ENCODE assay signal across 1 cellular context in the genomic region with DNA sequence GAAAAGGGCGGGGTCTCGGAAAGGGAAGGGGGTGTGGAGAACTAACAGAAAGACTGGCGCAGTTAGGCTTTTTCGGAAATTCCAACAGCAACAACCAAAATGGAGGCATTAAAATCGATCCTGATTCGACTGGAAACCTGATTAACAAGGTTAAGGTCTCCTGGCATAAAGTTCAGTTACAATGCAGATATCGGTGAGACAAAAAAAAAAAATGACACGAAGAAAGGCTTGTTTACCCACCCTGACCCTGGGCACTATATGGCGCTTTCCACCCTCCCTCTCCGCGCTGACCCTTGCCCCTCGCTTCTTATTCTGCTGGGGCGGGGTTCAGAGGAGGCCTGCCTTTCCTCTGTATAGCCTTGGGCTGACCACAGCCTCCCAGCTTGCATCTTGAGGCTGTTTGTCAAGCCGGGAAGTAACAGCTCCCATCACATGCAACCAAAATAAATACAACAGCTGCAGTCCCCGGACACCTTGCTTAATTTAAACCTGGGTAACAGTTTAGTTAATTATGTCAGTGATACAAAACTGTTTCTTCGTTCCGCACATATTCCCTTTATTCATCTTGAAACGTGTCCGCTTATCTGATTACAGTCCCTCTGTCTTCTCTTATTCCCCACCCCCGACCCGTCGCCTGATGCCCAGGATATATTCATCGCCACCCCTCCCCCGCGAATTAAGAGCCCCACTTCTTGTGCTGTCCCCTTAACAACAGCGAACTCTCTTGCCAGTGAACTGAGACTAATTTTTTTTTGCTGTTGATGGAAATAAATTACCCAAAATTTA.
TF ChIP-seq lines count a peak whose summit lies in the region.

No MANE protein-coding gene starts in this region.

TF ChIP-seq in K562, 482 proteins besides CTCF, POLR2A, EP300 and RAD21 (continued from another document and continues in another):
- TF ChIP-seq, protein P1, sequence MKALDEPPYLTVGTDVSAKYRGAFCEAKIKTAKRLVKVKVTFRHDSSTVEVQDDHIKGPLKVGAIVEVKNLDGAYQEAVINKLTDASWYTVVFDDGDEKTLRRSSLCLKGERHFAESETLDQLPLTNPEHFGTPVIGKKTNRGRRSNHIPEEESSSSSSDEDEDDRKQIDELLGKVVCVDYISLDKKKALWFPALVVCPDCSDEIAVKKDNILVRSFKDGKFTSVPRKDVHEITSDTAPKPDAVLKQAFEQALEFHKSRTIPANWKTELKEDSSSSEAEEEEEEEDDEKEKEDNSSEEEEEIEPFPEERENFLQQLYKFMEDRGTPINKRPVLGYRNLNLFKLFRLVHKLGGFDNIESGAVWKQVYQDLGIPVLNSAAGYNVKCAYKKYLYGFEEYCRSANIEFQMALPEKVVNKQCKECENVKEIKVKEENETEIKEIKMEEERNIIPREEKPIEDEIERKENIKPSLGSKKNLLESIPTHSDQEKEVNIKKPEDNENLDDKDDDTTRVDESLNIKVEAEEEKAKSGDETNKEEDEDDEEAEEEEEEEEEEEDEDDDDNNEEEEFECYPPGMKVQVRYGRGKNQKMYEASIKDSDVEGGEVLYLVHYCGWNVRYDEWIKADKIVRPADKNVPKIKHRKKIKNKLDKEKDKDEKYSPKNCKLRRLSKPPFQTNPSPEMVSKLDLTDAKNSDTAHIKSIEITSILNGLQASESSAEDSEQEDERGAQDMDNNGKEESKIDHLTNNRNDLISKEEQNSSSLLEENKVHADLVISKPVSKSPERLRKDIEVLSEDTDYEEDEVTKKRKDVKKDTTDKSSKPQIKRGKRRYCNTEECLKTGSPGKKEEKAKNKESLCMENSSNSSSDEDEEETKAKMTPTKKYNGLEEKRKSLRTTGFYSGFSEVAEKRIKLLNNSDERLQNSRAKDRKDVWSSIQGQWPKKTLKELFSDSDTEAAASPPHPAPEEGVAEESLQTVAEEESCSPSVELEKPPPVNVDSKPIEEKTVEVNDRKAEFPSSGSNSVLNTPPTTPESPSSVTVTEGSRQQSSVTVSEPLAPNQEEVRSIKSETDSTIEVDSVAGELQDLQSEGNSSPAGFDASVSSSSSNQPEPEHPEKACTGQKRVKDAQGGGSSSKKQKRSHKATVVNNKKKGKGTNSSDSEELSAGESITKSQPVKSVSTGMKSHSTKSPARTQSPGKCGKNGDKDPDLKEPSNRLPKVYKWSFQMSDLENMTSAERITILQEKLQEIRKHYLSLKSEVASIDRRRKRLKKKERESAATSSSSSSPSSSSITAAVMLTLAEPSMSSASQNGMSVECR (CRISPR knock-in tag; IDR thresholded peaks at IDR 0.05), result no peak; the same call in 1 of the 2 replicates
- no peak for TF ChIP-seq NRF1 (conservative IDR thresholded peaks at IDR 0.05 in 1 of 2, IDR thresholded peaks at IDR 0.05 in 1 of 2)
- TF ChIP-seq, protein P2, sequence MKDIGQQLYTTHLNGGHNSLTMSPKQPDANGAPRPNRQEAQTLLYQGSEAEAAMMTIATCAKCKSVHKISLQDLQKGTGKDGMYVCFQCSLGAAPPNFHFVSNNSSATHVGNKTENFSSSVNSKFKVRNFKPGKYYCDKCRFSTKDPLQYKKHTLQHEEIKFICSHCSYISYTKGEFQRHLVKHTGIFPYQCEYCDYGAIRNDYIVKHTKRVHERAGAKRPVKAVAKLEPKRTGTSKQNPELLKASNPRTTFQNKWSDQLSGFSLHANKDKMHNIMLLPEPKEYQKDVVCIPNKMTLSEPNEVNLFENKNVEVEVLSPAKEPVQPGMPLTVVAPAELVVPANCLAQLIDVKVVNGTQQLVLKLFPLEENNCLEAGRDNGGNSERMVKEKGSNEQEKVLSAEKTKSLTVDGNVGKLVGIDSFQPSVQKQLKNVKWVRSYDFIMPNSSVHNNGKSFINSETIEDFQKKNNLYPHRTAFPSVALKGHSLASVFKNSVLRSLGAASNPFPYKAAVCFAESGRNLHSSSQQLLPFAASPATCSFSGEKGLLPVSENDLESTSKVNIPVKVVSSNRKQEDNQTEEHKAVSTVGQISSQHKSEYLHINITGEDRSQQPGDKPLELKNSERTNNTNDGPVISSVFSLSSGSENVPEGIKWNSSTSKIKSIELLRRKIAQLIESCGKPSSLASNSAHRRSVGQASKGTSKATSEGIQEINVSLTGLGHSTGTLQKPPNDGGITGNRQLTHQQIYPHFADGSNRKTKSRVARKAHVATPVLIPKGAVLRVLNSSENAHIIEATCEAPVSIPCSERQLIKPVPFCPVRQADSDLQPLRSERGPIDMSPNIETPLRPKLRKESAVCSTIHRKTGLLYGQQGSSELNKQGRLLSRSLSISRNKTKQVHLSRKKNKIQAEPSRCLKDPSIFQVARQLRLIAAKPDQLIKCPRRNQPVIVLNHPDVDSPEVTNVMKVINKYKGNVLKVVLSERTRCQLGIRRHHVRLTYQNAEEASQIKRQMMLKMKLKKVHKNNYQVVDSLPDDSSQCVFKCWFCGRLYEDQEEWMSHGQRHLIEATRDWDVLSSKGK (CRISPR knock-in tag; IDR thresholded peaks at IDR 0.05), result no peak
- TF ChIP-seq SRSF7 (optimal IDR thresholded peaks at IDR 0.05; ENCODE audit: low read depth, low read length), result no peak
- TF ChIP-seq SMARCA5 (IDR thresholded peaks at IDR 0.05), result no peak
- TF ChIP-seq ELK1 (CRISPR knock-in tag; IDR thresholded peaks at IDR 0.05), result no peak
- no peak for TF ChIP-seq PRPF4 (IDR thresholded peaks at IDR 0.05; ENCODE audit: insufficient read depth, low read depth, low read length, poor library complexity, severe bottlenecking)
- TF ChIP-seq KDM1A (IDR thresholded peaks at IDR 0.05), result no peak
- TF ChIP-seq HOXB6 (CRISPR knock-in tag; IDR thresholded peaks at IDR 0.05; ENCODE audit: borderline replicate concordance), result no peak
- TF ChIP-seq MIER1 (IDR thresholded peaks at IDR 0.05; ENCODE audit: low read depth), result no peak
- no peak for TF ChIP-seq FUS (optimal IDR thresholded peaks at IDR 0.05; ENCODE audit: low read depth, low read length)
- no peak for TF ChIP-seq ZNF224 (CRISPR knock-in tag; IDR thresholded peaks at IDR 0.05)
- no peak for TF ChIP-seq PPARD (CRISPR knock-in tag; IDR thresholded peaks at IDR 0.05)
- no peak for TF ChIP-seq SAP30 (IDR thresholded peaks at IDR 0.05; ENCODE audit: borderline replicate concordance, insufficient read depth, low read depth, low read length, poor library complexity, severe bottlenecking)
- TF ChIP-seq ZKSCAN1 (IDR thresholded peaks at IDR 0.05; ENCODE audit: low read depth, low read length), result no peak
- no peak for TF ChIP-seq ZKSCAN8 (CRISPR knock-in tag; IDR thresholded peaks at IDR 0.05)
- TF ChIP-seq, protein P3, sequence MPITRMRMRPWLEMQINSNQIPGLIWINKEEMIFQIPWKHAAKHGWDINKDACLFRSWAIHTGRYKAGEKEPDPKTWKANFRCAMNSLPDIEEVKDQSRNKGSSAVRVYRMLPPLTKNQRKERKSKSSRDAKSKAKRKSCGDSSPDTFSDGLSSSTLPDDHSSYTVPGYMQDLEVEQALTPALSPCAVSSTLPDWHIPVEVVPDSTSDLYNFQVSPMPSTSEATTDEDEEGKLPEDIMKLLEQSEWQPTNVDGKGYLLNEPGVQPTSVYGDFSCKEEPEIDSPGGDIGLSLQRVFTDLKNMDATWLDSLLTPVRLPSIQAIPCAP (CRISPR knock-in tag; IDR thresholded peaks at IDR 0.05; ENCODE audit: borderline replicate concordance), result no peak
- TF ChIP-seq CBX2 (IDR thresholded peaks at IDR 0.05; ENCODE audit: insufficient read depth, low read length, poor library complexity, severe bottlenecking), result no peak
- no peak for TF ChIP-seq HCFC1 (IDR thresholded peaks at IDR 0.05; ENCODE audit: low read depth, low read length)
- TF ChIP-seq POLR3A (IDR thresholded peaks at IDR 0.05; ENCODE audit: borderline replicate concordance, extremely low read depth, insufficient read depth, insufficient read length), result no peak
- no peak for TF ChIP-seq KAT2B (IDR thresholded peaks at IDR 0.05; ENCODE audit: low read depth, low read length)
- TF ChIP-seq ZNF165 (CRISPR knock-in tag; IDR thresholded peaks at IDR 0.05; ENCODE audit: borderline replicate concordance), result no peak
- TF ChIP-seq POU5F1 (IDR thresholded peaks at IDR 0.05; ENCODE audit: borderline replicate concordance, low read depth, low read length, partially characterized antibody), result no peak
- no peak for TF ChIP-seq E4F1 (CRISPR knock-in tag; IDR thresholded peaks at IDR 0.05; ENCODE audit: borderline replicate concordance)
- TF ChIP-seq, protein P4, sequence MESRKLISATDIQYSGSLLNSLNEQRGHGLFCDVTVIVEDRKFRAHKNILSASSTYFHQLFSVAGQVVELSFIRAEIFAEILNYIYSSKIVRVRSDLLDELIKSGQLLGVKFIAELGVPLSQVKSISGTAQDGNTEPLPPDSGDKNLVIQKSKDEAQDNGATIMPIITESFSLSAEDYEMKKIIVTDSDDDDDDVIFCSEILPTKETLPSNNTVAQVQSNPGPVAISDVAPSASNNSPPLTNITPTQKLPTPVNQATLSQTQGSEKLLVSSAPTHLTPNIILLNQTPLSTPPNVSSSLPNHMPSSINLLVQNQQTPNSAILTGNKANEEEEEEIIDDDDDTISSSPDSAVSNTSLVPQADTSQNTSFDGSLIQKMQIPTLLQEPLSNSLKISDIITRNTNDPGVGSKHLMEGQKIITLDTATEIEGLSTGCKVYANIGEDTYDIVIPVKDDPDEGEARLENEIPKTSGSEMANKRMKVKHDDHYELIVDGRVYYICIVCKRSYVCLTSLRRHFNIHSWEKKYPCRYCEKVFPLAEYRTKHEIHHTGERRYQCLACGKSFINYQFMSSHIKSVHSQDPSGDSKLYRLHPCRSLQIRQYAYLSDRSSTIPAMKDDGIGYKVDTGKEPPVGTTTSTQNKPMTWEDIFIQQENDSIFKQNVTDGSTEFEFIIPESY (CRISPR knock-in tag; IDR thresholded peaks at IDR 0.05), result no peak
- no peak for TF ChIP-seq ZNF3 (CRISPR knock-in tag; IDR thresholded peaks at IDR 0.05)
- no peak for TF ChIP-seq CBX5 (IDR thresholded peaks at IDR 0.05; ENCODE audit: borderline replicate concordance, low read depth)
- no peak for TF ChIP-seq NR3C1 (CRISPR knock-in tag; IDR thresholded peaks at IDR 0.05)
- TF ChIP-seq E2F1 (CRISPR knock-in tag; IDR thresholded peaks at IDR 0.05), result peak; percentile 78; the same call in 1 of the 2 replicates
- 0 out of 2 replicates have a peak, but pooled peaks have one; percentile 13 for TF ChIP-seq SP1 (CRISPR knock-in tag; IDR thresholded peaks at IDR 0.05)
- no peak for TF ChIP-seq ZBTB34 (CRISPR knock-in tag; IDR thresholded peaks at IDR 0.05)
- no peak for TF ChIP-seq ZNF316 (IDR thresholded peaks at IDR 0.05)
